Comparison of ENCODE assay signal across 13 cellular contexts in the genomic region with DNA sequence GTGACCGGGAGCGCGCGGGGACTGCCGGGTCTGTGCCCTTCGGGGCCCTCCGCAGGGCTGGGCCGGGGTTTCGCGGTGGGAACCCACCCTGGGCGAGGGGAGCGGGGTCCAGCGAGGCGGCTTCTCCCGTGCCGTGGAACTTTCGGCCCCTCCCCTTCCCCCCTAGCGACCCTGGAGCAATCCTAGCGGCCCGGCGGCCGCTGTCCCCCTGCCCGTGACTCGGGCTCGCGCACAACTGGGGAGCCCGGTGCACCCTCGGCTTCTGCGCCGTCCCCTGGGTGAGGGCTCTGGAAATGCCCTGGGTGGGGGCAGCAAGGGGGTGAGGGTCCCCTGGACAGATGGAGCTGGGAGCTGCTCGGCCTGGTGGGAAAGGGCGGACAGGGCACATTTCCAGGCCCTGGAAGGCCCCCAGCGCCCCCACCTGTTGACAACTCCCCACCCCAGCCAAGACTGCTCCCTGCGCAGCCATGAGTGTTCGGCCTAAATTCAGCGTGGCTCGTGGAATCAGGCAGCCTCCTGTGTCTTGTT. TPM values are rescaled to one million over a fixed set of nuclear protein-coding genes. Genes with fewer than 3 reads are reported as not detected.
DNase-seq lines count a peak whose midpoint lies in the region; ATAC-seq and TF ChIP-seq lines count a peak whose summit lies in the region.
"Had no signal": no experiment of that assay in that cellular context is flagged by ENCODE, and none has a peak within 500 bp of the region (broad histone marks: within the 10 kb centered on the region; RNA-seq: fewer than 3 reads in every experiment).

No MANE protein-coding gene starts in this region.

- H3K27ac Mint-ChIP-seq in stimulated activated naive CD8-positive, alpha-beta T cell treated with anti-CD3 and anti-CD28 coated beads, Interleukin-15, amount 100 ng/mL, for 72 hours, result no peak overlapping the region
- H3K27ac Mint-ChIP-seq in glutamatergic neuron (ENCODE audit: unreplicated experiment), result no peak overlapping the region
- no peak overlapping the region for H3K27ac Mint-ChIP-seq in naive thymus-derived CD4-positive, alpha-beta T cell

- peaks cover 3 to 5% of the 10 kb centered on the region in 2 donors for H3K27me3 ChIP-seq in naive thymus-derived CD4-positive, alpha-beta T cell (ENCODE audit: control insufficient read depth in 2 of 2, insufficient read depth in 2 of 2, low read length in 2 of 2)
- H3K27me3 ChIP-seq: vagina had no signal

- H3K27me3 Mint-ChIP-seq in stimulated activated naive CD8-positive, alpha-beta T cell treated with anti-CD3 and anti-CD28 coated beads, Interleukin-15, amount 100 ng/mL, for 72 hours, result peaks cover 73% of the 10 kb centered on the region
- H3K27me3 Mint-ChIP-seq in glutamatergic neuron (ENCODE audit: unreplicated experiment), result peaks cover 10% of the 10 kb centered on the region
- H3K27me3 Mint-ChIP-seq in naive thymus-derived CD4-positive, alpha-beta T cell, result peaks cover 27 to 59% (median 43%) of the 10 kb centered on the region in 5 donors

- DNase-seq in stimulated activated naive CD8-positive, alpha-beta T cell treated with anti-CD3 and anti-CD28 coated beads, Interleukin-15, amount 100 ng/mL, for 72 hours, result no peak
- DNase-seq in stimulated activated naive CD8-positive, alpha-beta T cell treated with anti-CD3 and anti-CD28 coated beads, Interleukin-15, Interleukin-2, amounts not matched to agents 100 U/mL and 50 U/mL, for 24 hours, result no peak
- DNase-seq in glutamatergic neuron, result no peak
- DNase-seq in naive thymus-derived CD4-positive, alpha-beta T cell, result no peak
- DNase-seq in hippocampal formation (lab: John Stamatoyannopoulos, UW), result no peak
- DNase-seq in anterior cingulate cortex (lab: John Stamatoyannopoulos, UW), result no peak
- DNase-seq: activated CD8-positive, alpha-beta memory T cell treated with anti-CD3 and anti-CD28 coated beads, Interleukin-2, amount 50 U/mL, for 4 hours; NCI-H1048; NCI-H446 had no signal

- intact Hi-C loops in naive thymus-derived CD4-positive, alpha-beta T cell (cut with micrococcal nuclease), result no loop called here

- H3K4me3 Mint-ChIP-seq in stimulated activated naive CD8-positive, alpha-beta T cell treated with anti-CD3 and anti-CD28 coated beads, Interleukin-15, amount 100 ng/mL, for 72 hours, result peak overlapping the region; percentile 32 to 51
- peak overlapping the region; percentile 59 for H3K4me3 Mint-ChIP-seq in glutamatergic neuron (ENCODE audit: unreplicated experiment)
- H3K4me3 Mint-ChIP-seq in naive thymus-derived CD4-positive, alpha-beta T cell, result peak overlapping the region in 9 of 10 donors; percentile 37 to 72 (median 56)

- ATAC-seq in stimulated activated naive CD8-positive, alpha-beta T cell treated with anti-CD3 and anti-CD28 coated beads, Interleukin-15, amount 100 ng/mL, for 72 hours, result peak; percentile 17
- no peak for ATAC-seq in stimulated activated naive CD8-positive, alpha-beta T cell treated with anti-CD3 and anti-CD28 coated beads, Interleukin-15, Interleukin-2, amounts not matched to agents 100 U/mL and 50 U/mL, for 24 hours
- no peak for ATAC-seq in naive thymus-derived CD4-positive, alpha-beta T cell
- ATAC-seq in GM19463 (IDR thresholded peaks at IDR 0.05; ENCODE audit: unreplicated experiment) (no peak), HG02759 (IDR thresholded peaks at IDR 0.05; ENCODE audit: unreplicated experiment) (no peak)

- no peaks in the 10 kb centered on the region for H3K9me3 ChIP-seq in naive thymus-derived CD4-positive, alpha-beta T cell (ENCODE audit: control insufficient read depth in 2 of 3, low read length in 3 of 3)
- H3K9me3 ChIP-seq: vagina had no signal

- no peak overlapping the region for H3K4me3 ChIP-seq in naive thymus-derived CD4-positive, alpha-beta T cell (ENCODE audit: low read length)

- POLR2A ChIA-PET in naive thymus-derived CD4-positive, alpha-beta T cell (lab: Charles Lee), result no interaction called here

- H3K36me3 ChIP-seq in naive thymus-derived CD4-positive, alpha-beta T cell (ENCODE audit: control insufficient read depth in 2 of 3, insufficient read depth in 3 of 3, low read length in 3 of 3), result no peaks in the 10 kb centered on the region
- H3K36me3 ChIP-seq: vagina had no signal

- no peaks in the 10 kb centered on the region for H3K9me3 Mint-ChIP-seq in stimulated activated naive CD8-positive, alpha-beta T cell treated with anti-CD3 and anti-CD28 coated beads, Interleukin-15, amount 100 ng/mL, for 72 hours
- peaks cover 3% of the 10 kb centered on the region for H3K9me3 Mint-ChIP-seq in glutamatergic neuron (ENCODE audit: unreplicated experiment)
- no peaks in the 10 kb centered on the region for H3K9me3 Mint-ChIP-seq in naive thymus-derived CD4-positive, alpha-beta T cell

- H3K4me1 ChIP-seq in naive thymus-derived CD4-positive, alpha-beta T cell (ENCODE audit: control insufficient read depth in 2 of 2, insufficient read depth in 2 of 2, low read length in 2 of 2), result peaks cover 0 to 7% of the 10 kb centered on the region in 2 donors

- no peaks in the 10 kb centered on the region for H3K36me3 Mint-ChIP-seq in glutamatergic neuron (ENCODE audit: unreplicated experiment)
- no peaks in the 10 kb centered on the region for H3K36me3 Mint-ChIP-seq in naive thymus-derived CD4-positive, alpha-beta T cell

- CTCF ChIA-PET in naive thymus-derived CD4-positive, alpha-beta T cell (lab: Charles Lee), result no interaction called here

- no peak overlapping the region for H3K27ac ChIP-seq in naive thymus-derived CD4-positive, alpha-beta T cell (ENCODE audit: low read depth, low read length)
- H3K27ac ChIP-seq: vagina had no signal

- no peak for TF ChIP-seq CTCF in glutamatergic neuron (IDR thresholded peaks at IDR 0.05; ENCODE audit: partially characterized antibody, unreplicated experiment)

- H3K4me1 Mint-ChIP-seq in stimulated activated naive CD8-positive, alpha-beta T cell treated with anti-CD3 and anti-CD28 coated beads, Interleukin-15, amount 100 ng/mL, for 72 hours, result peaks cover 26% of the 10 kb centered on the region
- peaks cover 10% of the 10 kb centered on the region for H3K4me1 Mint-ChIP-seq in glutamatergic neuron (ENCODE audit: low read depth, unreplicated experiment)
- peaks cover 7 to 20% (median 17%) of the 10 kb centered on the region in 7 donors for H3K4me1 Mint-ChIP-seq in naive thymus-derived CD4-positive, alpha-beta T cell

RNA-seq across cellular contexts. Expression of a gene that starts 0.6 kb away (rescaled TPM):
- 7.2 TPM for total RNA-seq in glutamatergic neuron (ENCODE audit: unreplicated experiment)
- not detected for total RNA-seq in naive thymus-derived CD4-positive, alpha-beta T cell
- polyA plus RNA-seq in naive thymus-derived CD4-positive, alpha-beta T cell, result not detected
- total RNA-seq: vagina had no signal
- polyA plus RNA-seq: esophagus had no signal

RNA-seq across cellular contexts. Expression of a gene that starts 13.1 kb away (rescaled TPM):
- not detected for total RNA-seq in glutamatergic neuron (ENCODE audit: unreplicated experiment)
- not detected for total RNA-seq in naive thymus-derived CD4-positive, alpha-beta T cell
- polyA plus RNA-seq in naive thymus-derived CD4-positive, alpha-beta T cell, result not detected
- total RNA-seq: vagina had no signal

RNA-seq across cellular contexts. Expression of a gene that starts 38.6 kb away (rescaled TPM):
- 0.29 TPM for total RNA-seq in glutamatergic neuron (ENCODE audit: unreplicated experiment)
- total RNA-seq in naive thymus-derived CD4-positive, alpha-beta T cell, result 10 to 100 TPM in 2 of 5 experiments, 1 to 10 TPM in 3; 2.3 to 32.4 (median 5.1) TPM
- polyA plus RNA-seq in naive thymus-derived CD4-positive, alpha-beta T cell, result 1 to 10 TPM; 1.5 to 3.2 TPM

RNA-seq across cellular contexts. Expression of a gene that starts 46.0 kb away (rescaled TPM):
- total RNA-seq in glutamatergic neuron (ENCODE audit: unreplicated experiment), result 58.7 TPM
- 100 to 1,000 TPM in 2 of 5 experiments, 10 to 100 TPM in 3; 62.7 to 153 (median 66.9) TPM for total RNA-seq in naive thymus-derived CD4-positive, alpha-beta T cell
- 10 to 100 TPM; 12.5 to 18.1 TPM for polyA plus RNA-seq in naive thymus-derived CD4-positive, alpha-beta T cell

RNA-seq across cellular contexts. Expression of a gene that starts 46.3 kb away (rescaled TPM):
- total RNA-seq in glutamatergic neuron (ENCODE audit: unreplicated experiment), result 23.0 TPM
- 10 to 100 TPM; 21.9 to 34.6 (median 32.3) TPM for total RNA-seq in naive thymus-derived CD4-positive, alpha-beta T cell
- 10 to 100 TPM; 29.7 to 42.1 TPM for polyA plus RNA-seq in naive thymus-derived CD4-positive, alpha-beta T cell
